6 cellular contexts compared by ENCODE assay signal in genomic region chr18:51933903-51934302, GRCh38.
"Had no signal": no experiment of that assay in that cellular context is flagged by ENCODE, and none has a peak within 500 bp of the region (broad histone marks: within the 10 kb centered on the region; RNA-seq: fewer than 3 reads in every experiment).

No MANE protein-coding gene starts in this region.

- H3K27ac Mint-ChIP-seq: IgD-negative memory B cell had no signal

- H3K27ac ChIP-seq: HL-60 had no signal

- ATAC-seq: K562 had no signal

- H3K27me3 Mint-ChIP-seq: IgD-negative memory B cell had no signal

- FAIRE-seq: HTR-8/SVneo, K562 had no signal

- H3K4me3 Mint-ChIP-seq: IgD-negative memory B cell had no signal

- DNase-seq: KBM-7, KG1 had no signal

- H3K4me3 ChIP-seq: K562 had no signal

- H3K36me3 Mint-ChIP-seq: IgD-negative memory B cell had no signal

- H3K4me1 Mint-ChIP-seq: IgD-negative memory B cell had no signal
